8 cellular contexts compared by ENCODE assay signal in genomic region chr20:6767536-6768227, GRCh38. TPM values are rescaled to one million over a fixed set of nuclear protein-coding genes. Genes with fewer than 3 reads are reported as not detected.
DNase-seq lines count a peak whose midpoint lies in the region; ATAC-seq lines count a peak whose summit lies in the region.

TSS of gene BMP2 (plus strand) at chr20:6767686. CDS start at chr20:6770127, 2,441 bp downstream.

- peaks cover 34% of the 10 kb centered on the region for H3K27me3 ChIP-seq in trophoblast cell (ENCODE audit: insufficient read depth, low read length)

- H3K9me3 ChIP-seq in trophoblast cell (ENCODE audit: insufficient read depth, low read depth, low read length), result peaks cover 3% of the 10 kb centered on the region

- peak; percentile 51 for DNase-seq in activated CD8-positive, alpha-beta memory T cell treated with anti-CD3 and anti-CD28 coated beads, Interleukin-2, amount 50 U/mL, for 48 hours
- no peak for DNase-seq in activated CD8-positive, alpha-beta memory T cell treated with anti-CD3 and anti-CD28 coated beads for 24 hours
- DNase-seq in NCI-H226 (peak; percentile 36), hepatic stellate cell (ENCODE audit: low spot score) (peak; percentile 42), trophoblast cell (peak in 1 of 2 donors; percentile 21), NK-92 (lab: John Stamatoyannopoulos, UW; ENCODE audit: unreplicated experiment) (no peak)

- H3K4ac ChIP-seq in trophoblast cell (ENCODE audit: low read depth, low read length), result no peak within 1 kb of the TSS

- no peaks in the 10 kb centered on the region for H3K79me2 ChIP-seq in trophoblast cell (ENCODE audit: control insufficient read depth, insufficient read depth, low read length, poor library complexity)

- no peak within 1 kb of the TSS for H4K91ac ChIP-seq in trophoblast cell (ENCODE audit: low read depth, low read length)

- H3K27ac ChIP-seq in angular gyrus (ENCODE audit: low read depth, low read length) (peak within 1 kb of the TSS; percentile 14), trophoblast cell (ENCODE audit: low read depth, low read length) (no peak within 1 kb of the TSS)

- H3K4me3 ChIP-seq in trophoblast cell (ENCODE audit: low read depth, low read length), result peak within 1 kb of the TSS; percentile 77

- peak within 1 kb of the TSS; percentile 50 for H3K18ac ChIP-seq in trophoblast cell (ENCODE audit: low read length)

- no peak within 1 kb of the TSS for H2BK5ac ChIP-seq in trophoblast cell (ENCODE audit: low read depth, low read length, poor library complexity)

- no peak within 1 kb of the TSS for H3K23ac ChIP-seq in trophoblast cell (ENCODE audit: low read length)

- H4K12ac ChIP-seq in trophoblast cell (ENCODE audit: low read depth, low read length), result no peak within 1 kb of the TSS

- H2AK5ac ChIP-seq in trophoblast cell (ENCODE audit: low read length), result no peak within 1 kb of the TSS

- peaks cover 1% of the 10 kb centered on the region for H3K79me1 ChIP-seq in trophoblast cell (ENCODE audit: low read length)

- H2AFZ ChIP-seq in trophoblast cell (ENCODE audit: insufficient read depth, low read length, poor library complexity), result peak within 1 kb of the TSS; percentile 82

- no peak within 1 kb of the TSS for H2BK12ac ChIP-seq in trophoblast cell (ENCODE audit: low read length)

- H4K8ac ChIP-seq in trophoblast cell (ENCODE audit: low read depth, low read length), result no peak within 1 kb of the TSS

- peaks cover 11 to 12% of the 10 kb centered on the region in 2 experiments for H3K4me1 ChIP-seq in trophoblast cell (ENCODE audit: control insufficient read depth in 1 of 2, insufficient read depth in 2 of 2, low read length in 2 of 2)

- ATAC-seq in HG02642 (IDR thresholded peaks at IDR 0.05; ENCODE audit: poor library complexity, unreplicated experiment), result peak; percentile 78

- H3K36me3 ChIP-seq in trophoblast cell (ENCODE audit: control insufficient read depth in 1 of 2, insufficient read depth in 2 of 2, low read length in 2 of 2), result no peaks in the 10 kb centered on the region

- no peak within 1 kb of the TSS for H2BK120ac ChIP-seq in trophoblast cell (ENCODE audit: insufficient read depth, low read length, poor library complexity)

- peak within 1 kb of the TSS; percentile 49 for H3K14ac ChIP-seq in trophoblast cell (ENCODE audit: low read length)

- WGBS in trophoblast cell (ENCODE audit: extremely low coverage, insufficient coverage, insufficient read length), result no CpG with 5 or more reads among the region's 112 CpGs

- no peak within 1 kb of the TSS for H3K9ac ChIP-seq in trophoblast cell (ENCODE audit: low read length)

- peak within 1 kb of the TSS; percentile 91 for H3K4me2 ChIP-seq in trophoblast cell (ENCODE audit: low read length)

RNA-seq across cellular contexts. Expression of gene BMP2, which starts in this region (rescaled TPM):
- polyA plus RNA-seq in trophoblast cell (2013), result 1.8 and 2.0 TPM in 2 replicates

Comparison
In these comparisons a context has a peak if more than half of its experiments do, and no peak if none do; other contexts are left out.
1. DNase-seq: peak in activated CD8-positive, alpha-beta memory T cell treated with anti-CD3 and anti-CD28 coated beads, Interleukin-2, amount 50 U/mL, for 48 hours (single experiment), NCI-H226 (single experiment) and hepatic stellate cell (single experiment); none in activated CD8-positive, alpha-beta memory T cell treated with anti-CD3 and anti-CD28 coated beads for 24 hours (single experiment) and NK-92 (single experiment).